8 cellular contexts compared by ENCODE assay signal in the genomic region with DNA sequence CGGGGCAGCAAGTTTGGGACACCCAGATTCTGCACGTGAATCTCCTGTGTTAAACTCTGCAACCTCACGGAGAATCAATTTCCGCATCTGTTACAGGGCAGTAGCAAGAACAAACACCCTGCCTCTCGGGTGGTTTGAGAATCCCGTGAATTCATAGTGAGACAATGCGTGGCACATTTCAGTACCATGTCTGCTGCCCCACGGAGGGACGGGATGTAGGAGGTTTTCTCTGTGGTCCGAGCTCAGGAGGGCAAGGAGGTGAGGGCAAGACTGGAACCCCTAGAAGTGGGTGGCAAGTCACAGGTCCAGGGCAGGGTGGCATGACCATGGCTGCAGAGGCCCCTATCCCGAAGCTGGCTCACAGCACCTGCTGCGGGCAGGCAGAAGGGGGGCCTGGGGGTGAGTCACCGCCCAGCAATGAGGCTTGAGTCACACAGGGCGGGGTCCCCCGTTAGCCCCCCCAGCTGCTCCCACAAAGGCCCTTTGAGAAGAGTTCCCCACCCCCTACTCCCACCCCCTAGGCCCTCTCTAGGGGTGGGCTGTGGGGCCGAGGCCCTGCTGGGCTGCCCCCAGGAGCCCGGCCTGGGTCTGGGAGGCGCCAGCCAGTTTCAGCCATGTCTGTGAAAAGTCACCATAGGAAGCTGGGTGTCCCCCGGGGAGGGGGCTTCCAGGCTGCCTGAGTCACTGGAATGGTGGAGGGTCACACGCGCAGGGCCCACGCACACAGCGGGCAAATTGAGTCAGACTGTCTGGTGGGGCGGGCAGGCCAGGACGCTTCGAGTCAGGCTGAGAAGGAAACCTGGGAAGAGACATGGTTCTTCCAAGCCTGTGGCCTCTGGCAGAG. TPM values are rescaled to one million over a fixed set of nuclear protein-coding genes. Genes with fewer than 3 reads are reported as not detected.
A peak's percentile ranks its signal among the peaks of the same experiment; 100 is the strongest.
DNase-seq lines count a peak whose midpoint lies in the region; ATAC-seq and TF ChIP-seq lines count a peak whose summit lies in the region.

No MANE protein-coding gene starts in this region.

- H3K27me3 Mint-ChIP-seq in natural killer cell (ENCODE audit: low read depth in 2 of 2): no peaks in the 10 kb centered on the region

- H3K4me3 Mint-ChIP-seq in natural killer cell: peak overlapping the region; percentile 80

- no peaks in the 10 kb centered on the region for H3K9me3 ChIP-seq in upper lobe of left lung

- H3K9me3 Mint-ChIP-seq in natural killer cell: no peaks in the 10 kb centered on the region

- peak overlapping the region; percentile 80 to 100 for H3K27ac Mint-ChIP-seq in natural killer cell

- H3K4me3 ChIP-seq in fibroblast of mammary gland (ENCODE audit: control insufficient read depth, low read depth, low read length): peak overlapping the region; percentile 39
- peak overlapping the region in 3 of 4 donors; percentile 30 to 48 (median 40) for H3K4me3 ChIP-seq in upper lobe of left lung

- WGBS in upper lobe of left lung, 2 donors: 48 to 52% methylated on average over 15 to 23 of the region's 26 CpGs

- no peaks in the 10 kb centered on the region for H3K36me3 ChIP-seq in upper lobe of left lung

- peak in 2 of 4 donors; percentile 55 to 63 for TF ChIP-seq POLR2A in upper lobe of left lung (IDR thresholded peaks at IDR 0.05)

- peaks cover 14 to 34% of the 10 kb centered on the region in 2 donors for H3K4me1 Mint-ChIP-seq in natural killer cell

- TF ChIP-seq CTCF in fibroblast of mammary gland (conservative IDR thresholded peaks at IDR 0.05; ENCODE audit: control insufficient read depth, insufficient read depth, low read depth, low read length): no peak
- TF ChIP-seq CTCF in natural killer cell (IDR thresholded peaks at IDR 0.05): no peak
- peak in 1 of 6 experiments; percentile 13 for TF ChIP-seq CTCF in upper lobe of left lung (IDR thresholded peaks at IDR 0.05)

- ATAC-seq in natural killer cell: peak in 1 of 3 donors; percentile 16
- peak; percentile 69 to 79 for ATAC-seq in upper lobe of left lung (ENCODE audit: low FRiP score in 2 of 2)

- peaks cover 37 to 64% (median 56%) of the 10 kb centered on the region in 4 donors for H3K4me1 ChIP-seq in upper lobe of left lung

- intact Hi-C loops in natural killer cell (cut with micrococcal nuclease): no loop called here

- peak; percentile 79 for DNase-seq in CD1c-positive myeloid dendritic cell (ENCODE audit: extremely low spot score)
- DNase-seq in NCI-H774 (lab: John Stamatoyannopoulos, UW): peak; percentile 28
- peak; percentile 74 for DNase-seq in activated gamma-delta T cell treated with Interleukin-2 at 50 U/mL for 16 hours
- DNase-seq in fibroblast of mammary gland (ENCODE audit: low read depth): peak; percentile 91
- DNase-seq in natural killer cell: peak; percentile 71
- DNase-seq in upper lobe of left lung: peak; percentile 90 to 95
- DNase-seq in NCI-H2081 treated with DMSO at 0.1 percent for 48 hours (lab: John Stamatoyannopoulos, UW): no peak
- no peak for DNase-seq in COR-L47 (lab: John Stamatoyannopoulos, UW)

- H3K27me3 ChIP-seq in upper lobe of left lung: no peaks in the 10 kb centered on the region

- peak overlapping the region; percentile 96 to 100 (median 100) for H3K27ac ChIP-seq in upper lobe of left lung

- no peaks in the 10 kb centered on the region for H3K36me3 Mint-ChIP-seq in natural killer cell

- peak in 2 of 4 donors; percentile 91 for TF ChIP-seq EP300 in upper lobe of left lung (IDR thresholded peaks at IDR 0.05)

RNA-seq across cellular contexts. Expression of a gene that starts 25.8 kb away (rescaled TPM):
- total RNA-seq in natural killer cell: 1 to 10 TPM; 2.6 to 6.3 (median 3.0) TPM
- total RNA-seq in upper lobe of left lung: 1 to 10 TPM in 2 of 6 donors, not detected in 4; 1.3 to 5.2 TPM

RNA-seq across cellular contexts. Expression of a gene that starts 54.8 kb away (rescaled TPM):
- total RNA-seq in natural killer cell: 1 to 10 TPM; 3.8 to 7.7 (median 4.0) TPM
- total RNA-seq in upper lobe of left lung: 1 to 10 TPM in 5 of 6 donors, under 1 TPM in 1; 0.46 to 4.4 (median 2.1) TPM

RNA-seq across cellular contexts. Expression of a gene that starts 54.9 kb away (rescaled TPM):
- total RNA-seq in natural killer cell (10 to 100 TPM; 42.8 to 49.3 (median 48.4) TPM), upper lobe of left lung (10 to 100 TPM; 30.4 to 95.3 (median 35.3) TPM)

RNA-seq across cellular contexts. Expression of a gene that starts 55.9 kb away (rescaled TPM):
- total RNA-seq in natural killer cell: 1 to 10 TPM; 5.8 to 5.9 (median 5.9) TPM
- 10 to 100 TPM in 4 of 6 donors, 1 to 10 TPM in 2; 7.3 to 22.6 (median 10.1) TPM for total RNA-seq in upper lobe of left lung

Comparison
In these comparisons a context has a peak if more than half of its experiments do, and no peak if none do; other contexts are left out.
1. DNase-seq: peak in CD1c-positive myeloid dendritic cell (single experiment), NCI-H774 (single experiment), activated gamma-delta T cell treated with Interleukin-2 at 50 U/mL for 16 hours (single experiment), fibroblast of mammary gland (single experiment), natural killer cell (single experiment) and upper lobe of left lung (2 of 2); none in NCI-H2081 treated with DMSO at 0.1 percent for 48 hours (single experiment) and COR-L47 (single experiment).